Comparison of ENCODE assay signal across 8 cellular contexts in genomic region chr18:9913526-9914333, GRCh38. TPM values are rescaled to one million over a fixed set of nuclear protein-coding genes. Genes with fewer than 3 reads are reported as not detected.
DNase-seq lines count a peak whose midpoint lies in the region; ATAC-seq and TF ChIP-seq lines count a peak whose summit lies in the region.

A gene with protein sequence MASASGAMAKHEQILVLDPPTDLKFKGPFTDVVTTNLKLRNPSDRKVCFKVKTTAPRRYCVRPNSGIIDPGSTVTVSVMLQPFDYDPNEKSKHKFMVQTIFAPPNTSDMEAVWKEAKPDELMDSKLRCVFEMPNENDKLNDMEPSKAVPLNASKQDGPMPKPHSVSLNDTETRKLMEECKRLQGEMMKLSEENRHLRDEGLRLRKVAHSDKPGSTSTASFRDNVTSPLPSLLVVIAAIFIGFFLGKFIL (plus strand): TSS chr18:9914016. CDS start chr18:9914257, 241 bp downstream.

- no peaks in the 10 kb centered on the region for H3K9me3 Mint-ChIP-seq in activated naive CD8-positive, alpha-beta T cell treated with anti-CD3 and anti-CD28 coated beads, Interleukin-2, amount 10 ng/mL, durations not matched to agents 7 days and 5 days
- no peaks in the 10 kb centered on the region for H3K9me3 Mint-ChIP-seq in osteocyte (ENCODE audit: unreplicated experiment)

- peak within 1 kb of the TSS; percentile 91 for H3K4me2 ChIP-seq in SU-DHL-6 (ENCODE audit: low read depth, low read length, poor library complexity, severe bottlenecking)

- peak within 1 kb of the TSS; percentile 96 for H3K9ac ChIP-seq in SU-DHL-6 (ENCODE audit: low read length)

- H3K27me3 ChIP-seq in SU-DHL-6 (ENCODE audit: low read length): no peaks in the 10 kb centered on the region
- H3K27me3 ChIP-seq in thoracic aorta (replicated peaks; ENCODE audit: insufficient read depth): no peaks in the 10 kb centered on the region

- peaks cover 18 to 38% of the 10 kb centered on the region in 2 donors for H3K4me1 ChIP-seq in thoracic aorta (ENCODE audit: control insufficient read depth in 1 of 2, low read depth in 2 of 2)

- TF ChIP-seq CTCF in GM12875 (IDR thresholded peaks at IDR 0.05; ENCODE audit: borderline replicate concordance, insufficient read depth, low read depth, low read length) (no peak), SU-DHL-6 (IDR thresholded peaks at IDR 0.05; ENCODE audit: insufficient read depth, low read length, poor library complexity, severe bottlenecking) (no peak), osteocyte (IDR thresholded peaks at IDR 0.05) (no peak), thoracic aorta (IDR thresholded peaks at IDR 0.05) (no peak)

- H3K36me3 ChIP-seq in SU-DHL-6 (ENCODE audit: low read length) (no peaks in the 10 kb centered on the region), thoracic aorta (no peaks in the 10 kb centered on the region)

- peak within 1 kb of the TSS; percentile 84 for H3K27ac ChIP-seq in SU-DHL-6 (ENCODE audit: low read depth, low read length)
- H3K27ac ChIP-seq in thoracic aorta: peak within 1 kb of the TSS; percentile 98 to 99

- H3F3A ChIP-seq in SU-DHL-6 (ENCODE audit: insufficient read depth): no peaks in the 10 kb centered on the region

- peak within 1 kb of the TSS; percentile 91 for H3K27ac Mint-ChIP-seq in activated naive CD8-positive, alpha-beta T cell treated with anti-CD3 and anti-CD28 coated beads, Interleukin-2, amount 10 ng/mL, durations not matched to agents 7 days and 5 days
- H3K27ac Mint-ChIP-seq in osteocyte (ENCODE audit: unreplicated experiment): peak within 1 kb of the TSS; percentile 92

- peaks cover 22% of the 10 kb centered on the region for H3K4me1 Mint-ChIP-seq in activated naive CD8-positive, alpha-beta T cell treated with anti-CD3 and anti-CD28 coated beads, Interleukin-2, amount 10 ng/mL, durations not matched to agents 7 days and 5 days
- peaks cover 24% of the 10 kb centered on the region for H3K4me1 Mint-ChIP-seq in osteocyte (ENCODE audit: unreplicated experiment)

- ATAC-seq in HG02763 (IDR thresholded peaks at IDR 0.05; ENCODE audit: unreplicated experiment) (peak; percentile 80), thoracic aorta (ENCODE audit: insufficient number of reproducible peaks, low FRiP score, low read depth) (peak; percentile 94)
- peak; percentile 87 for ATAC-seq in activated naive CD8-positive, alpha-beta T cell treated with anti-CD3 and anti-CD28 coated beads, Interleukin-2, amount 10 ng/mL, durations not matched to agents 7 days and 5 days (ENCODE audit: low read depth)

- peak within 1 kb of the TSS; percentile 96 for H2AFZ ChIP-seq in SU-DHL-6 (ENCODE audit: low read depth, low read length, severe bottlenecking)

- POLR2A ChIA-PET in activated naive CD8-positive, alpha-beta T cell treated with anti-CD3 and anti-CD28 coated beads, Interleukin-2, amount 10 ng/mL, durations not matched to agents 7 days and 5 days (lab: Charles Lee): interaction anchor here (0.9 to 2.2 kb wide), 11 partner anchors 9 to 1310 kb away, joined by 3 to 12 read pairs (median 3); partner anchors contain the start of gene ANKRD12

- intact Hi-C loops in head of caudate nucleus (cut with DNase I): loop anchor here (5.0 to 10.0 kb wide), 3 partner anchors 119 to 301 kb away; partner anchors contain the start of genes PPP4R1 and RAB31

- peaks cover 36% of the 10 kb centered on the region for H4K20me1 ChIP-seq in SU-DHL-6 (ENCODE audit: low read depth, low read length)

- H3K4me3 ChIP-seq in GM12875 (ENCODE audit: low read depth, low read length) (peak within 1 kb of the TSS; percentile 93), SU-DHL-6 (ENCODE audit: insufficient read depth, low read length, poor library complexity, severe bottlenecking) (peak within 1 kb of the TSS; percentile 72), thoracic aorta (peak within 1 kb of the TSS; percentile 94)

- H3K9me3 ChIP-seq in SU-DHL-6 (ENCODE audit: insufficient read depth, low read length) (no peaks in the 10 kb centered on the region), thoracic aorta (no peaks in the 10 kb centered on the region)

- H3K9me2 ChIP-seq in SU-DHL-6 (replicated peaks; ENCODE audit: insufficient read depth, low read length): no peaks in the 10 kb centered on the region

- peaks cover 16% of the 10 kb centered on the region for H3K27me3 Mint-ChIP-seq in activated naive CD8-positive, alpha-beta T cell treated with anti-CD3 and anti-CD28 coated beads, Interleukin-2, amount 10 ng/mL, durations not matched to agents 7 days and 5 days
- peaks cover 6% of the 10 kb centered on the region for H3K27me3 Mint-ChIP-seq in osteocyte (ENCODE audit: unreplicated experiment)

- H3K36me3 Mint-ChIP-seq in activated naive CD8-positive, alpha-beta T cell treated with anti-CD3 and anti-CD28 coated beads, Interleukin-2, amount 10 ng/mL, durations not matched to agents 7 days and 5 days: no peaks in the 10 kb centered on the region
- H3K36me3 Mint-ChIP-seq in osteocyte (ENCODE audit: unreplicated experiment): no peaks in the 10 kb centered on the region

- H3K4me3 Mint-ChIP-seq in activated naive CD8-positive, alpha-beta T cell treated with anti-CD3 and anti-CD28 coated beads, Interleukin-2, amount 10 ng/mL, durations not matched to agents 7 days and 5 days: peak within 1 kb of the TSS; percentile 91
- peak within 1 kb of the TSS; percentile 89 for H3K4me3 Mint-ChIP-seq in osteocyte (ENCODE audit: unreplicated experiment)

- H3K79me2 ChIP-seq in SU-DHL-6 (ENCODE audit: insufficient read depth, low read length): peaks cover 46% of the 10 kb centered on the region

- DNase-seq in NCI-H1417 (lab: John Stamatoyannopoulos, UW) (peak; percentile 96 to 100 (median 99)), head of caudate nucleus (peak; percentile 93 to 99 (median 98)), osteocyte (ENCODE audit: extremely low spot score, unreplicated experiment) (peak; percentile 98), thoracic aorta (ENCODE audit: low spot score) (peak; percentile 85)
- peak; percentile 95 for DNase-seq in activated naive CD8-positive, alpha-beta T cell treated with anti-CD3 and anti-CD28 coated beads, Interleukin-2, amount 10 ng/mL, durations not matched to agents 7 days and 5 days

RNA-seq across cellular contexts. Expression of the gene that starts here (rescaled TPM):
- 100 to 1,000 TPM; 125 to 129 TPM for total RNA-seq in activated naive CD8-positive, alpha-beta T cell treated with anti-CD3 and anti-CD28 coated beads, Interleukin-2, amount 10 ng/mL, durations not matched to agents 7 days and 5 days
- 157 and 163 TPM in 2 replicates for total RNA-seq in osteocyte
- total RNA-seq in thoracic aorta: 100 to 1,000 TPM; 171 to 195 TPM

Comparison
In these comparisons a context has a peak if more than half of its experiments do, and no peak if none do; other contexts are left out.
1. Peak in every context shown above with its lines: DNase-seq, ATAC-seq, H3K4me3 ChIP-seq and H3K27ac ChIP-seq.